Comparison of ENCODE assay signal across 8 cellular contexts in genomic region chr15:48811325-48811938, GRCh38. TPM values are rescaled to one million over a fixed set of nuclear protein-coding genes. Genes with fewer than 3 reads are reported as not detected.
DNase-seq lines count a peak whose midpoint lies in the region; ATAC-seq, FAIRE-seq and TF ChIP-seq lines count a peak whose summit lies in the region.

No MANE protein-coding gene starts in this region.

- H3K36me3 ChIP-seq in iPS DF 6.9 (ENCODE audit: control insufficient read depth, insufficient read depth, low read length) = no peaks in the 10 kb centered on the region
- no peaks in the 10 kb centered on the region for H3K36me3 ChIP-seq in small intestine (ENCODE audit: control insufficient read depth in 2 of 2, insufficient read depth in 2 of 2, low read length in 2 of 2)

- no peak overlapping the region for H3K27ac Mint-ChIP-seq in activated naive CD4-positive, alpha-beta T cell treated with anti-CD3 and anti-CD28 coated beads, Interleukin-2, amount 50 U/mL, for 24 hours
- H3K27ac Mint-ChIP-seq in WTC11 = no peak overlapping the region

- no CpG with 5 or more reads among the region's 23 CpGs for WGBS in iPS DF 6.9 (ENCODE audit: insufficient coverage, insufficient read length)
- WGBS in small intestine, 3 donors = 2 to 5% (median 3%) methylated on average over 23 of the region's 23 CpGs

- H3K9me3 Mint-ChIP-seq in activated naive CD4-positive, alpha-beta T cell treated with anti-CD3 and anti-CD28 coated beads, Interleukin-2, amount 50 U/mL, for 24 hours = no peaks in the 10 kb centered on the region
- no peaks in the 10 kb centered on the region for H3K9me3 Mint-ChIP-seq in WTC11

- no peak for TF ChIP-seq CTCF in WTC11 (IDR thresholded peaks at IDR 0.05)

- no peaks in the 10 kb centered on the region for H3K27me3 Mint-ChIP-seq in activated naive CD4-positive, alpha-beta T cell treated with anti-CD3 and anti-CD28 coated beads, Interleukin-2, amount 50 U/mL, for 24 hours
- peaks cover 10% of the 10 kb centered on the region for H3K27me3 Mint-ChIP-seq in WTC11 (ENCODE audit: low read depth)

- H3K27ac ChIP-seq in iPS DF 6.9 (ENCODE audit: low read length) = no peak overlapping the region
- H3K27ac ChIP-seq in small intestine (ENCODE audit: low read depth in 1 of 2, low read length in 1 of 2) = no peak overlapping the region

- no peak for DNase-seq in activated naive CD4-positive, alpha-beta T cell (lab: John Stamatoyannopoulos, UW)
- no peak for DNase-seq in WTC11 (ENCODE audit: low spot score)
- no peak for DNase-seq in iPS DF 6.9 (ENCODE audit: low read depth, low spot score)
- peak; percentile 35 for DNase-seq in small intestine

- peak overlapping the region; percentile 52; the same call in 1 of the 2 replicates for H3K4me3 ChIP-seq in iPS DF 6.9 (ENCODE audit: low read length)
- peak overlapping the region; percentile 40 to 78 for H3K4me3 ChIP-seq in small intestine (ENCODE audit: low read depth in 1 of 2, low read length in 2 of 2)

- CTCF ChIA-PET in WTC11 (lab: Charles Lee) = interaction anchor here (0.5 to 2.8 kb wide), 13 partner anchors 10 to 1305 kb away, joined by 3 to 26 read pairs (median 4); partner anchors contain the start of genes EID1 and SHC4

- no peaks in the 10 kb centered on the region for H3K4me1 ChIP-seq in iPS DF 6.9 (ENCODE audit: control insufficient read depth, insufficient read depth, low read length)
- H3K4me1 ChIP-seq in small intestine (ENCODE audit: control insufficient read depth in 2 of 2, insufficient read depth in 1 of 2, low read depth in 1 of 2, low read length in 1 of 2) = peaks cover 2 to 4% of the 10 kb centered on the region in 2 donors

- peak overlapping the region; percentile 96 for H3K4me3 Mint-ChIP-seq in activated naive CD4-positive, alpha-beta T cell treated with anti-CD3 and anti-CD28 coated beads, Interleukin-2, amount 50 U/mL, for 24 hours
- peak overlapping the region; percentile 97 for H3K4me3 Mint-ChIP-seq in WTC11

- FAIRE-seq in small intestine (lab: Jason Lieb, UNC) = no peak

- H3K36me3 Mint-ChIP-seq in activated naive CD4-positive, alpha-beta T cell treated with anti-CD3 and anti-CD28 coated beads, Interleukin-2, amount 50 U/mL, for 24 hours = no peaks in the 10 kb centered on the region
- no peaks in the 10 kb centered on the region for H3K36me3 Mint-ChIP-seq in WTC11

- peaks cover 28% of the 10 kb centered on the region for H3K4me1 Mint-ChIP-seq in activated naive CD4-positive, alpha-beta T cell treated with anti-CD3 and anti-CD28 coated beads, Interleukin-2, amount 50 U/mL, for 24 hours
- peaks cover 26% of the 10 kb centered on the region for H3K4me1 Mint-ChIP-seq in WTC11

- no peaks in the 10 kb centered on the region for H3K9me3 ChIP-seq in iPS DF 6.9 (ENCODE audit: control insufficient read depth, insufficient read depth, low read length)
- no peaks in the 10 kb centered on the region for H3K9me3 ChIP-seq in small intestine (ENCODE audit: control insufficient read depth, low read depth)

- POLR2A ChIA-PET in WTC11 (lab: Charles Lee) = interaction anchor here (0.5 to 1.6 kb wide), 9 partner anchors 10 to 371 kb away, joined by 3 to 9 read pairs (median 5); partner anchors contain the start of genes EID1 and SHC4

- ATAC-seq in WTC11 (peak; percentile 3), GM18498 (IDR thresholded peaks at IDR 0.05; ENCODE audit: unreplicated experiment) (no peak), HG02759 (IDR thresholded peaks at IDR 0.05; ENCODE audit: unreplicated experiment) (no peak), GM21381 (IDR thresholded peaks at IDR 0.05; ENCODE audit: unreplicated experiment) (no peak)

- H3K27me3 ChIP-seq in iPS DF 6.9 (ENCODE audit: control insufficient read depth, insufficient read depth, low read length) (no peaks in the 10 kb centered on the region), small intestine (ENCODE audit: control insufficient read depth in 2 of 2, insufficient read depth in 2 of 2, low read length in 2 of 2) (no peaks in the 10 kb centered on the region)

TF ChIP-seq in WTC11, 78 proteins besides CTCF, POLR2A, EP300 and RAD21:
- TF ChIP-seq EMX1 (CRISPR knock-in tag; IDR thresholded peaks at IDR 0.05) (no peak), ATF3 (CRISPR knock-in tag; conservative IDR thresholded peaks at IDR 0.05) (no peak), IRF1 (CRISPR knock-in tag; IDR thresholded peaks at IDR 0.05) (no peak), ATF6 (CRISPR knock-in tag; IDR thresholded peaks at IDR 0.05) (no peak), NFATC4 (CRISPR knock-in tag; IDR thresholded peaks at IDR 0.05) (no peak), ZNF219 (CRISPR knock-in tag; IDR thresholded peaks at IDR 0.05; ENCODE audit: borderline replicate concordance) (no peak), JAZF1 (CRISPR knock-in tag; IDR thresholded peaks at IDR 0.05) (no peak), ATF2 (CRISPR knock-in tag; IDR thresholded peaks at IDR 0.05; ENCODE audit: borderline replicate concordance, low read depth) (no peak), ZNF416 (CRISPR knock-in tag; IDR thresholded peaks at IDR 0.05) (no peak), SMAD4 (CRISPR knock-in tag; IDR thresholded peaks at IDR 0.05) (no peak)

RNA-seq across cellular contexts. Expression of gene CEP152, which starts 0.6 kb away (rescaled TPM):
- 12.8 to 16.7 TPM (median 13.0 TPM) in 3 replicates for total RNA-seq in WTC11 (2021)
- polyA plus RNA-seq in small intestine = 1 to 10 TPM; 1.1 to 1.9 (median 1.3) TPM
